ENCODE assay signal across 27 cellular contexts in the genomic region with DNA sequence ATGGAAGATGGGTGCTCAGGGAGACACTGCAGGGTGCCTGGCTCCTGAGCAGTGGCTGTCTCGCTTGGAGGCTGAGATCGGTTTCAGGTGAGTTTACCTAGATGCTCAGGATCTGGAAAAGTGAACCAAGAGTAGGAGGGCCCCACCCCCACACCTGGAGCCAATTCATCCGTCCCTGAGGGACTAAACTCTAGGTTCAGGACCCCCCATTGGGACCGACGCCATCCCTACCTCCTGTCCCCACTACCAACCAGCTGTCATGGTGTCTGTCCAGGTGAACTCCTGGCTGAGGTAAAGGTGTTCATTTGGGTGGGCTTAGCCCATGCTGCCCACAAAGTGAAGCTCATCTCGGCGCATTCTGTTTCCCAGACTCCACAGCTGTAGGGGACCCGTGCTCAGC.
"Had no signal": no experiment of that assay in that cellular context is flagged by ENCODE, and none has a peak within 500 bp of the region (broad histone marks: within the 10 kb centered on the region; RNA-seq: fewer than 3 reads in every experiment).

No MANE protein-coding gene starts in this region.

- H3K36me3 Mint-ChIP-seq: immature natural killer cell; naive thymus-derived CD8-positive, alpha-beta T cell; neural progenitor cell; stimulated activated memory B cell treated with anti-CD40 and anti-IgM and Interleukin-4, amounts not matched to agents 10 μg/mL and 1 μg/mL and 100 μg/mL, for 72 hours; type B pancreatic cell had no signal

- ATAC-seq: left colon; left lung; lower lobe of right lung; naive thymus-derived CD8-positive, alpha-beta T cell; right lobe of liver; stimulated activated memory B cell treated with anti-CD40 and anti-IgM and Interleukin-4, amounts not matched to agents 10 μg/mL and 1 μg/mL and 100 μg/mL, for 72 hours; stimulated activated naive CD8-positive, alpha-beta T cell treated with anti-CD3 and anti-CD28 coated beads, Interleukin-15, amount 100 ng/mL, for 72 hours had no signal

- H3K27ac ChIP-seq: left lung, lower lobe of right lung, neural progenitor cell, ovary, right atrium auricular region, right lobe of liver, tibial nerve, uterus had no signal

- H3K4me3 ChIP-seq: left lung, lower lobe of right lung, neural progenitor cell, ovary, right atrium auricular region, right lobe of liver, smooth muscle cell, tibial nerve, uterus had no signal

- H3K4me3 Mint-ChIP-seq: immature natural killer cell; naive thymus-derived CD8-positive, alpha-beta T cell; nephron; neural progenitor cell; stimulated activated memory B cell treated with anti-CD40 and anti-IgM and Interleukin-4, amounts not matched to agents 10 μg/mL and 1 μg/mL and 100 μg/mL, for 72 hours; stimulated activated naive CD8-positive, alpha-beta T cell treated with anti-CD3 and anti-CD28 coated beads, Interleukin-15, amount 100 ng/mL, for 72 hours; type B pancreatic cell had no signal

- H3K9me3 Mint-ChIP-seq: immature natural killer cell; nephron; neural progenitor cell; stimulated activated memory B cell treated with anti-CD40 and anti-IgM and Interleukin-4, amounts not matched to agents 10 μg/mL and 1 μg/mL and 100 μg/mL, for 72 hours; stimulated activated naive CD8-positive, alpha-beta T cell treated with anti-CD3 and anti-CD28 coated beads, Interleukin-15, amount 100 ng/mL, for 72 hours; type B pancreatic cell had no signal

- H3K9me3 ChIP-seq: left lung, lower lobe of right lung, ovary, right atrium auricular region, right lobe of liver, tibial nerve, uterus had no signal

- H3K4me1 ChIP-seq: left lung, lower lobe of right lung, neural progenitor cell, right atrium auricular region, right lobe of liver, tibial nerve, uterus had no signal

- H3K27ac Mint-ChIP-seq: immature natural killer cell; naive thymus-derived CD8-positive, alpha-beta T cell; nephron; neural progenitor cell; progenitor cell of endocrine pancreas; stimulated activated memory B cell treated with anti-CD40 and anti-IgM and Interleukin-4, amounts not matched to agents 10 μg/mL and 1 μg/mL and 100 μg/mL, for 72 hours; type B pancreatic cell had no signal

- H3K9ac ChIP-seq: neural progenitor cell had no signal

- DNase-seq: hypothalamus; immature natural killer cell; kidney; left colon; left lung; lower lobe of right lung; mammary epithelial cell; mesenchymal stem cell; naive thymus-derived CD8-positive, alpha-beta T cell; ovary; right lobe of liver; stimulated activated CD4-positive, alpha-beta T cell treated with anti-CD3 and anti-CD28 coated beads, Interleukin-1b, Interleukin-23, amount 100 ng/mL, for 48 hours; stimulated activated CD4-positive, alpha-beta T cell treated with anti-CD3 and anti-CD28 coated beads, Interleukin-2, amount 100 ng/mL, for 48 hours; stimulated activated CD4-positive, alpha-beta T cell treated with anti-CD3 and anti-CD28 coated beads, Interleukin-4, amount 100 ng/mL, for 4 hours; stimulated activated CD8-positive, alpha-beta memory T cell treated with anti-CD3 and anti-CD28 coated beads, Interleukin-4, amount 100 ng/mL, for 48 hours; stimulated activated naive CD4-positive, alpha-beta T cell treated with Interleukin-2 at 50 U/mL for 16 hours; stimulated activated naive CD8-positive, alpha-beta T cell treated with anti-CD3 and anti-CD28 coated beads, Interleukin-15, amount 100 ng/mL, for 72 hours; substantia nigra; uterus had no signal

- H3K27me3 Mint-ChIP-seq: stimulated activated naive CD8-positive, alpha-beta T cell treated with anti-CD3 and anti-CD28 coated beads, Interleukin-15, amount 100 ng/mL, for 72 hours had no signal

- H3K4me2 ChIP-seq: neural progenitor cell, smooth muscle cell had no signal

- H3K4me1 Mint-ChIP-seq: immature natural killer cell; neural progenitor cell; stimulated activated memory B cell treated with anti-CD40 and anti-IgM and Interleukin-4, amounts not matched to agents 10 μg/mL and 1 μg/mL and 100 μg/mL, for 72 hours; stimulated activated naive CD8-positive, alpha-beta T cell treated with anti-CD3 and anti-CD28 coated beads, Interleukin-15, amount 100 ng/mL, for 72 hours had no signal

- H3K27me3 ChIP-seq: left lung, neural progenitor cell, ovary, right atrium auricular region, right lobe of liver, tibial nerve, uterus had no signal

- H2AFZ ChIP-seq: neural progenitor cell had no signal

- H3K36me3 ChIP-seq: left lung, lower lobe of right lung, neural progenitor cell, ovary, right atrium auricular region, right lobe of liver, tibial nerve, uterus had no signal
